ENCODE assay signal across 14 cellular contexts in genomic region chr12:124028560-124028935, GRCh38.
"Had no signal": no experiment of that assay in that cellular context is flagged by ENCODE, and none has a peak within 500 bp of the region (broad histone marks: within the 10 kb centered on the region; RNA-seq: fewer than 3 reads in every experiment).

No MANE protein-coding gene starts in this region.

- DNase-seq: activated B cell treated with CpG ODN at 0.5 μM for 24 hours; activated CD4-positive, alpha-beta T cell treated with anti-CD3 and anti-CD28 coated beads, Interleukin-2, amount 10 ng/mL, durations not matched to agents 24 days and 14 days; activated naive CD4-positive, alpha-beta T cell treated with anti-CD3 and anti-CD28 coated beads for 36 hours; caudate nucleus; effector CD8-positive, alpha-beta T cell; mesendoderm; ovary; stimulated activated CD4-positive, alpha-beta T cell treated with anti-CD3 and anti-CD28 coated beads, Interleukin-15, amount 100 ng/mL, for 24 hours; stimulated activated CD4-positive, alpha-beta T cell treated with anti-CD3 and anti-CD28 coated beads, Interleukin-4, amount 100 ng/mL, for 24 hours; stimulated activated naive CD8-positive, alpha-beta T cell treated with anti-CD3 and anti-CD28 coated beads, Interleukin-15, amount 100 ng/mL, for 72 hours; T1000; testis had no signal

- ATAC-seq: stimulated activated naive CD8-positive, alpha-beta T cell treated with anti-CD3 and anti-CD28 coated beads, Interleukin-15, amount 100 ng/mL, for 72 hours had no signal

- H3K9me3 ChIP-seq: heart right ventricle, ovary, testis had no signal

- H3K27me3 ChIP-seq: heart right ventricle, ovary, testis had no signal

- H3K36me3 ChIP-seq: heart right ventricle, ovary had no signal

- H3K27ac ChIP-seq: coronary artery, ovary, testis had no signal

- H3K4me3 ChIP-seq: coronary artery, heart right ventricle, ovary, testis had no signal
